2 cellular contexts compared by ENCODE assay signal in the genomic region with DNA sequence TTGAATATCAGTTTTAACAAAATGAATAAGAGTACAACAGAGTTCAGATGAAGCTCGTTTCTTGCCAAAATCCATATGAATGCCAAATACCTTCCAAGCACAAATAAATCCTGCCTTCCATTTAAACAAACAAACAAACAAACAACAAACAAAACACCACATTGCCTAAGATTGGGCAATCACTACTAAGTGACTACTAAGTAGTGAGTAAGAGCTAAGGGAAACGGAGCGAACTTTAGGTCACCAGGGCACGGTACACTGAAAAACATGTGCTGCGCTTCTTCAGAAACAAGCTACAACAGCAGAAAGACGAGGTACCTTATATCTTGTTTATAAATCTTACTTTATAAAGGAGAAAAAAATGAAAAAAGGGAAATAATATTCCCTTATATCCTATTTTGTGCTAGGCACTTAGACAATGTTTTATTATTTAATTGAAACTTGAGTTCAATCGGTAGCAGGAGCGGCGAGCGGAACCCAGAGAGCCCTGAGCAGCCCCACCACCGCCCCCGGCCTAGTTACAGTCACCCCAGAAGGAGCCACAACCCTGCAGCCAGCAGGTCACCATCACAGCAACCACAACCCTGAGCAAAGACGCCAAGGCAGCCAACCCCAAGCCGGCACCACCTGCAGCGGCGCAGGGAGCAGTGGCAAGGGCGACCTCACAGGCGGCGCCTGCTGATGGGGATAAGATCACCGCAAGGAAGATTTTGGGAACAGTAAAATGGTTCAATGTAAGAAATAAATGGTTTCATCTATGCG.
TF ChIP-seq lines count a peak whose summit lies in the region.

No MANE protein-coding gene starts in this region.

TF ChIP-seq in A549, 52 proteins besides CTCF, POLR2A, EP300 and RAD21 (continued from another document):
- no peak for TF ChIP-seq CHD4 (IDR thresholded peaks at IDR 0.05; ENCODE audit: borderline replicate concordance)
- TF ChIP-seq, protein P1, sequence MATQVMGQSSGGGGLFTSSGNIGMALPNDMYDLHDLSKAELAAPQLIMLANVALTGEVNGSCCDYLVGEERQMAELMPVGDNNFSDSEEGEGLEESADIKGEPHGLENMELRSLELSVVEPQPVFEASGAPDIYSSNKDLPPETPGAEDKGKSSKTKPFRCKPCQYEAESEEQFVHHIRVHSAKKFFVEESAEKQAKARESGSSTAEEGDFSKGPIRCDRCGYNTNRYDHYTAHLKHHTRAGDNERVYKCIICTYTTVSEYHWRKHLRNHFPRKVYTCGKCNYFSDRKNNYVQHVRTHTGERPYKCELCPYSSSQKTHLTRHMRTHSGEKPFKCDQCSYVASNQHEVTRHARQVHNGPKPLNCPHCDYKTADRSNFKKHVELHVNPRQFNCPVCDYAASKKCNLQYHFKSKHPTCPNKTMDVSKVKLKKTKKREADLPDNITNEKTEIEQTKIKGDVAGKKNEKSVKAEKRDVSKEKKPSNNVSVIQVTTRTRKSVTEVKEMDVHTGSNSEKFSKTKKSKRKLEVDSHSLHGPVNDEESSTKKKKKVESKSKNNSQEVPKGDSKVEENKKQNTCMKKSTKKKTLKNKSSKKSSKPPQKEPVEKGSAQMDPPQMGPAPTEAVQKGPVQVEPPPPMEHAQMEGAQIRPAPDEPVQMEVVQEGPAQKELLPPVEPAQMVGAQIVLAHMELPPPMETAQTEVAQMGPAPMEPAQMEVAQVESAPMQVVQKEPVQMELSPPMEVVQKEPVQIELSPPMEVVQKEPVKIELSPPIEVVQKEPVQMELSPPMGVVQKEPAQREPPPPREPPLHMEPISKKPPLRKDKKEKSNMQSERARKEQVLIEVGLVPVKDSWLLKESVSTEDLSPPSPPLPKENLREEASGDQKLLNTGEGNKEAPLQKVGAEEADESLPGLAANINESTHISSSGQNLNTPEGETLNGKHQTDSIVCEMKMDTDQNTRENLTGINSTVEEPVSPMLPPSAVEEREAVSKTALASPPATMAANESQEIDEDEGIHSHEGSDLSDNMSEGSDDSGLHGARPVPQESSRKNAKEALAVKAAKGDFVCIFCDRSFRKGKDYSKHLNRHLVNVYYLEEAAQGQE (IDR thresholded peaks at IDR 0.05), result no peak

TF ChIP-seq in GM23338, 12 proteins besides CTCF, POLR2A, EP300 and RAD21 (continued from another document):
- no peak for TF ChIP-seq ZNF462 (CRISPR knock-in tag; IDR thresholded peaks at IDR 0.05)
- TF ChIP-seq, protein P1 (IDR thresholded peaks at IDR 0.05; ENCODE audit: unreplicated experiment), result no peak
- no peak for TF ChIP-seq STAT1 (IDR thresholded peaks at IDR 0.05; ENCODE audit: unreplicated experiment)
- no peak for TF ChIP-seq CREB1 (CRISPR knock-in tag; IDR thresholded peaks at IDR 0.05; ENCODE audit: low read depth)
- no peak for TF ChIP-seq POLR2AphosphoS5 (IDR thresholded peaks at IDR 0.05; ENCODE audit: low read depth)
- no peak for TF ChIP-seq EZH2phosphoT487 (IDR thresholded peaks at IDR 0.05; ENCODE audit: unreplicated experiment)
- TF ChIP-seq ETS1 (IDR thresholded peaks at IDR 0.05), result no peak
- TF ChIP-seq NANOG (IDR thresholded peaks at IDR 0.05; ENCODE audit: borderline replicate concordance), result no peak
